In genomic region chr3:127455541-127456450, GRCh38 we compare ENCODE assay signal across 8 cellular contexts.
DNase-seq lines count a peak whose midpoint lies in the region; ATAC-seq lines count a peak whose summit lies in the region.

No MANE protein-coding gene starts in this region.

- H3K27ac ChIP-seq in mesenchymal stem cell (ENCODE audit: low read length, poor library complexity, severe bottlenecking), result no peak overlapping the region

- H3K4me1 ChIP-seq in mesenchymal stem cell (ENCODE audit: control insufficient read depth, insufficient read depth, low read depth, low read length), result peaks cover 18% of the 10 kb centered on the region

- DNase-seq in stimulated activated naive CD4-positive, alpha-beta T cell (lab: John Stamatoyannopoulos, UW), result peak in 4 of 6 experiments; percentile 2 to 35 (median 18)
- DNase-seq in stimulated activated naive CD4-positive, alpha-beta T cell treated with Interleukin-2 at 50 U/mL for 16 hours (lab: John Stamatoyannopoulos, UW), result no peak
- peak; percentile 78 for DNase-seq in NCI-H2227 (lab: John Stamatoyannopoulos, UW; ENCODE audit: unreplicated experiment)
- peak; percentile 68 to 76 for DNase-seq in activated CD4-positive, alpha-beta T cell treated with anti-CD3 and anti-CD28 coated beads, Interleukin-2, amount 50 U/mL, for 48 hours
- peak; percentile 71 for DNase-seq in epidermal melanocyte (ENCODE audit: insufficient read length, low spot score)
- DNase-seq in mesenchymal stem cell, result peak; percentile 46
- DNase-seq in stimulated activated CD8-positive, alpha-beta memory T cell treated with anti-CD3 and anti-CD28 coated beads, Interleukin-4, amount 100 ng/mL, for 48 hours, result peak; percentile 85

- H3K9ac ChIP-seq in mesenchymal stem cell (ENCODE audit: low read length), result peak overlapping the region; percentile 36

- no peak overlapping the region for H3K4ac ChIP-seq in mesenchymal stem cell (ENCODE audit: low read depth in 1 of 2, low read length in 2 of 2)

- no peaks in the 10 kb centered on the region for H3K9me3 ChIP-seq in mesenchymal stem cell (ENCODE audit: control insufficient read depth, low read length)

- peak; percentile 87 for ATAC-seq in HG03095 (IDR thresholded peaks at IDR 0.05; ENCODE audit: unreplicated experiment)

- no peaks in the 10 kb centered on the region for H3K79me1 ChIP-seq in mesenchymal stem cell (replicated peaks; ENCODE audit: low read length, poor library complexity, severe bottlenecking)

- WGBS in mesenchymal stem cell, result 4% methylated on average over 56 of the region's 67 CpGs

- H2BK15ac ChIP-seq in mesenchymal stem cell (ENCODE audit: low read depth, poor library complexity, severe bottlenecking), result no peak overlapping the region

- no peak overlapping the region for H2AFZ ChIP-seq in mesenchymal stem cell (ENCODE audit: low read depth, low read length)

- H3K4me2 ChIP-seq in mesenchymal stem cell (ENCODE audit: low read length, poor library complexity, severe bottlenecking), result peak overlapping the region; percentile 89

- H2AK5ac ChIP-seq in mesenchymal stem cell (ENCODE audit: low read length, severe bottlenecking), result no peak overlapping the region

- no peak overlapping the region for H4K91ac ChIP-seq in mesenchymal stem cell (ENCODE audit: low read length)

- no peak overlapping the region for H2BK12ac ChIP-seq in mesenchymal stem cell (ENCODE audit: low read length in 2 of 2)

- H3K36me3 ChIP-seq in mesenchymal stem cell (ENCODE audit: control insufficient read depth in 1 of 2, insufficient read depth in 2 of 2, low read depth in 1 of 2, low read length in 2 of 2), result no peaks in the 10 kb centered on the region

- H3K14ac ChIP-seq in mesenchymal stem cell (ENCODE audit: low read length in 2 of 2), result no peak overlapping the region

- no peak overlapping the region for H4K8ac ChIP-seq in mesenchymal stem cell (ENCODE audit: low read length)

- H2BK5ac ChIP-seq in mesenchymal stem cell (ENCODE audit: low read depth, low read length, poor library complexity, severe bottlenecking), result no peak overlapping the region

- no peak overlapping the region for H3K23ac ChIP-seq in mesenchymal stem cell (ENCODE audit: low read length in 2 of 2)

- no peak overlapping the region for H3K18ac ChIP-seq in mesenchymal stem cell (ENCODE audit: low read depth in 1 of 2, low read length in 2 of 2)

- H3K4me3 ChIP-seq in mesenchymal stem cell (ENCODE audit: insufficient read depth in 1 of 2, low read depth in 1 of 2, low read length in 2 of 2), result peak overlapping the region; percentile 34 to 71

- H2BK120ac ChIP-seq in mesenchymal stem cell (ENCODE audit: low read depth, low read length), result no peak overlapping the region

- H3K27me3 ChIP-seq in mesenchymal stem cell (ENCODE audit: control insufficient read depth in 1 of 2, insufficient read depth in 1 of 2, low read length in 2 of 2), result peaks cover 75 to 76% of the 10 kb centered on the region in 2 experiments
